In the genomic region with DNA sequence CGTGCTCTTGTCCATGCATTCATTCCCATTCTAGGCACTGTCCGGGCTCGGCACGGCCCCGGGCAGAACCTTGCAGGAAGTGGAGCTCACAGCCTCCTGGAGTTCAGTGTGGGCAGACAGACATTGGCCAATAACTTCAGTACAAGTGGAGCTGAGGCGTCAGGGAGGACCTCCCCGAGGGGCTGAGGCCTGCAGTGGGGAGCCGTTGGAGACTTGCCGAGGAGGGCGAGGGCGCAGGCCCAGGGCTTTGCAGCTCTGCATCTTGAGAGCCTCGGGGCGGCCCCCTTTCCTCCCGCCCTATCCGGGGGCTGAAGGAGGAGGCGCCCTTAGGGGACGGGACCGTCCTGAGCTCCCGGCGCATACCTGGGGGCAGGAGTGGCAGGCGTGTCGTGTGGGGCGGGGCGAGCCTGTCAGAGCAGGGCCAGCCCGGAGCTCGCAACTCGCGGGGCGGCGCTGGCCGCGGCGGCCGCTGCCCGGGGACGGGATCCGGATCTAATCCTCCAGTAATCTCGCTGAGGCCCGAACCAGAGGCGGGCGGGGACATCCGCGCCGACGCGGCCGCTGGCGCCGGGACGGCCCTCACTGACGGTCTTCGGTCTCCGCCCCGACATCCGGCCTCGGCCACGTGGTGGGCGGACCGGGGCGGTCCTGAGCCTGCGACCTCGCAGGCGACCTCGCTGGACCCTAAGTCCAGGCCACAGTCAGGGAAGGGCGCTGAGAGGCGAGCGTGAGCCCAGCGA, we compare ENCODE assay signal across 8 cellular contexts. TPM values are rescaled to one million over a fixed set of nuclear protein-coding genes. Genes with fewer than 3 reads are reported as not detected.
DNase-seq lines count a peak whose midpoint lies in the region; ATAC-seq lines count a peak whose summit lies in the region.

A gene (plus strand): TSS at position 698 of the 740 bp plus-strand sequence. CDS start 530 bp downstream, outside the sequence.

- H3K27ac ChIP-seq in ACC112 (ENCODE audit: low read depth, low read length) (peak within 1 kb of the TSS; percentile 77), mesenchymal stem cell (ENCODE audit: low read length, poor library complexity, severe bottlenecking) (peak within 1 kb of the TSS; percentile 93)

- peaks cover 21% of the 10 kb centered on the region for H3K36me3 Mint-ChIP-seq in effector memory CD8-positive, alpha-beta T cell (ENCODE audit: insufficient read depth)

- no peaks in the 10 kb centered on the region for H3K9me3 Mint-ChIP-seq in effector memory CD8-positive, alpha-beta T cell

- H3K27me3 Mint-ChIP-seq in effector memory CD8-positive, alpha-beta T cell: no peaks in the 10 kb centered on the region

- peaks cover 23 to 25% of the 10 kb centered on the region in 2 donors for H3K4me1 Mint-ChIP-seq in effector memory CD8-positive, alpha-beta T cell (ENCODE audit: low read depth in 2 of 2)

- H3K4me3 ChIP-seq in ACC112 (ENCODE audit: low read depth, low read length) (peak within 1 kb of the TSS; percentile 85), mesenchymal stem cell (ENCODE audit: insufficient read depth in 1 of 2, low read depth in 1 of 2, low read length in 2 of 2) (peak within 1 kb of the TSS; percentile 59 to 95)

- ATAC-seq in GM18508 (IDR thresholded peaks at IDR 0.05; ENCODE audit: insufficient read depth, unreplicated experiment): peak; percentile 39
- ATAC-seq in HG02973 (IDR thresholded peaks at IDR 0.05; ENCODE audit: unreplicated experiment): peak; percentile 58
- ATAC-seq in effector memory CD8-positive, alpha-beta T cell (replicated peaks): peak; percentile 81

- peak; percentile 42 for DNase-seq in NCI-H82 treated with DMSO at 0.1 percent for 48 hours (lab: John Stamatoyannopoulos, UW; ENCODE audit: unreplicated experiment)
- peak; percentile 91 for DNase-seq in activated CD8-positive, alpha-beta memory T cell treated with anti-CD3 and anti-CD28 coated beads for 24 hours
- peak; percentile 53 to 60 (median 57) for DNase-seq in effector memory CD8-positive, alpha-beta T cell
- DNase-seq in mesenchymal stem cell: peak; percentile 95
- DNase-seq in stimulated activated CD8-positive, alpha-beta memory T cell treated with anti-CD3 and anti-CD28 coated beads, Interleukin-12 subunit alpha, Interleukin-12 subunit beta, amount 100 ng/mL, for 4 hours (ENCODE audit: low read depth): peak; percentile 62

- H3K27ac Mint-ChIP-seq in effector memory CD8-positive, alpha-beta T cell: peak within 1 kb of the TSS; percentile 90 to 97

- H3K18ac ChIP-seq in mesenchymal stem cell (ENCODE audit: low read depth in 1 of 2, low read length in 2 of 2): peak within 1 kb of the TSS; percentile 94 to 96

- H3K23ac ChIP-seq in mesenchymal stem cell (ENCODE audit: low read length in 2 of 2): peak within 1 kb of the TSS in 1 of 2 experiments; percentile 20

- H3K4me1 ChIP-seq in ACC112 (ENCODE audit: control insufficient read depth, insufficient read depth, low read length, unreplicated experiment) (peaks cover 14% of the 10 kb centered on the region), mesenchymal stem cell (ENCODE audit: control insufficient read depth, insufficient read depth, low read depth, low read length) (peaks cover 17% of the 10 kb centered on the region)

- H3K36me3 ChIP-seq in ACC112 (ENCODE audit: insufficient read depth, low read length): no peaks in the 10 kb centered on the region
- H3K36me3 ChIP-seq in mesenchymal stem cell (ENCODE audit: control insufficient read depth in 1 of 2, insufficient read depth in 2 of 2, low read depth in 1 of 2, low read length in 2 of 2): peaks cover 0 to 22% of the 10 kb centered on the region in 2 experiments

- no peak within 1 kb of the TSS for H2BK5ac ChIP-seq in mesenchymal stem cell (ENCODE audit: low read depth, low read length, poor library complexity, severe bottlenecking)

- peak within 1 kb of the TSS; percentile 91 for H2BK15ac ChIP-seq in mesenchymal stem cell (ENCODE audit: low read depth, poor library complexity, severe bottlenecking)

- H3K79me1 ChIP-seq in mesenchymal stem cell (replicated peaks; ENCODE audit: low read length, poor library complexity, severe bottlenecking): peaks cover 12% of the 10 kb centered on the region

- under 1% methylated on average over 52 of the region's 68 CpGs for WGBS in mesenchymal stem cell

- peak within 1 kb of the TSS; percentile 40 for H2AFZ ChIP-seq in ACC112 (ENCODE audit: low read length, unreplicated experiment)
- peak within 1 kb of the TSS; percentile 54 for H2AFZ ChIP-seq in mesenchymal stem cell (ENCODE audit: low read depth, low read length)

- peak within 1 kb of the TSS; percentile 94 for H4K8ac ChIP-seq in mesenchymal stem cell (ENCODE audit: low read length)

- H3K4me2 ChIP-seq in mesenchymal stem cell (ENCODE audit: low read length, poor library complexity, severe bottlenecking): peak within 1 kb of the TSS; percentile 64

- H4K91ac ChIP-seq in mesenchymal stem cell (ENCODE audit: low read length): peak within 1 kb of the TSS; percentile 92

- no peaks in the 10 kb centered on the region for H3K27me3 ChIP-seq in ACC112 (ENCODE audit: insufficient read depth, low read length)
- H3K27me3 ChIP-seq in mesenchymal stem cell (ENCODE audit: control insufficient read depth in 1 of 2, insufficient read depth in 1 of 2, low read length in 2 of 2): no peaks in the 10 kb centered on the region

- peak within 1 kb of the TSS; percentile 79 for H2AK5ac ChIP-seq in mesenchymal stem cell (ENCODE audit: low read length, severe bottlenecking)

- peak within 1 kb of the TSS; percentile 19 to 97 for H3K14ac ChIP-seq in mesenchymal stem cell (ENCODE audit: low read length in 2 of 2)

- no peaks in the 10 kb centered on the region for H3K9me3 ChIP-seq in mesenchymal stem cell (ENCODE audit: control insufficient read depth, low read length)

- peak within 1 kb of the TSS; percentile 18 to 77 for H3K4ac ChIP-seq in mesenchymal stem cell (ENCODE audit: low read depth in 1 of 2, low read length in 2 of 2)

- peak within 1 kb of the TSS; percentile 92 for H3K9ac ChIP-seq in mesenchymal stem cell (ENCODE audit: low read length)

- H2BK12ac ChIP-seq in mesenchymal stem cell (ENCODE audit: low read length in 2 of 2): peak within 1 kb of the TSS; percentile 86 to 98

- peaks cover 13% of the 10 kb centered on the region for H3K79me2 ChIP-seq in ACC112 (ENCODE audit: control insufficient read depth, insufficient read depth, low read length, unreplicated experiment)

- peak within 1 kb of the TSS; percentile 92 to 95 for H3K4me3 Mint-ChIP-seq in effector memory CD8-positive, alpha-beta T cell

- H2BK120ac ChIP-seq in mesenchymal stem cell (ENCODE audit: low read depth, low read length): peak within 1 kb of the TSS; percentile 92

RNA-seq across cellular contexts. Expression of the gene that starts here (rescaled TPM):
- 14.0 TPM for polyA plus RNA-seq in mesenchymal stem cell (2013, experiment 1 of 2)
- polyA plus RNA-seq in mesenchymal stem cell (2013, experiment 2 of 2): 14.7 TPM

Comparison
In these comparisons a context has a peak if more than half of its experiments do, and no peak if none do; other contexts are left out.
1. Peak in every context shown above with its lines: DNase-seq, ATAC-seq, H3K4me3 ChIP-seq and H3K27ac ChIP-seq.
2. DNase-seq: peak in every context shown above with its lines; median percentile 95 in mesenchymal stem cell; 91 in activated CD8-positive, alpha-beta memory T cell treated with anti-CD3 and anti-CD28 coated beads for 24 hours; 62 in stimulated activated CD8-positive, alpha-beta memory T cell treated with anti-CD3 and anti-CD28 coated beads, Interleukin-12 subunit alpha, Interleukin-12 subunit beta, amount 100 ng/mL, for 4 hours; 57 in effector memory CD8-positive, alpha-beta T cell; 42 in NCI-H82 treated with DMSO at 0.1 percent for 48 hours.